ENCODE assay signal across 8 cellular contexts in the genomic region with DNA sequence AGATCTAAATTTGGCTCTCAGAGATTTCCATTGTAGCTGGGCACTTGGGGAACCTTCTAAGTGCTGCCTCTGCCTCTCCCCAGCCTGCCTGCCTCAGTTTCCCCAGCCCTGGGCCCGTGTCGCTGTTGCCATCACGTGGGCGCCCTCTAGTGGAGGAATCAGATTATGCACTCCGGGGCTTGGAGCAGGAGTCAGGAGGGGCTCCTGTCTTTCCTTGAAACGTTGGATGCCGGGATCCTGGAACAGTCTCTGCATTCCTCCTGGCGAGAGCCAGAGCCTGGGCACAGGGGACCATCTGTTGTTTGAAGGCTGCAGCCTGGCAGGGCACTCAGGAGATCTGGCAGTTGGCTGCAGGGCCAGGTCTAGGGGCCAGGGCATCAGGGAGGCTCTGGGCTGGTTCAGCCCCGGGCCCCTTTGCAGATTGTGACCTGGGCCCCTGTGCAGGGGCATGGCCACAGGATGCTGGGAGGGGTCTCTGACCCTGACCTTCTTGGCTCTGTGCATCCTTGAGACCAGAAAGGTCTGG.
DNase-seq lines count a peak whose midpoint lies in the region; ATAC-seq and TF ChIP-seq lines count a peak whose summit lies in the region.

No MANE protein-coding gene starts in this region.

- H3K9me3 ChIP-seq in CD4-positive, alpha-beta T cell (ENCODE audit: control insufficient read depth, low read length) = no peaks in the 10 kb centered on the region
- no peaks in the 10 kb centered on the region for H3K9me3 ChIP-seq in breast epithelium

- intact Hi-C loops in CD4-positive, alpha-beta T cell (cut with DNase I, micrococcal nuclease) = loop anchor here (1.0 to 5.0 kb wide), 3 partner anchors 87 to 127 kb away; no protein-coding TSS in a partner anchor
- intact Hi-C loops in breast epithelium (cut with DNase I; ENCODE audit: low total_unique reads) = no loop called here

- peak; percentile 43 to 67 (median 52) for DNase-seq in CD4-positive, alpha-beta T cell
- peak; percentile 2 for DNase-seq in HS-5 (ENCODE audit: low read depth)
- no peak for DNase-seq in breast epithelium (ENCODE audit: low spot score in 2 of 2)
- DNase-seq in kidney glomerular epithelial cell (lab: John Stamatoyannopoulos, UW) = peak; percentile 23
- DNase-seq in stimulated activated CD4-positive, alpha-beta T cell treated with anti-CD3 and anti-CD28 coated beads, TNF-alpha, amount 100 ng/mL, for 1 hour (ENCODE audit: low read depth in 3 of 3, low spot score in 1 of 3) = peak; percentile 10 to 58 (median 29)
- DNase-seq in NCI-H1930 (lab: John Stamatoyannopoulos, UW) = no peak

- no peak overlapping the region for H3K27ac ChIP-seq in CD4-positive, alpha-beta T cell (ENCODE audit: low read depth, low read length)
- H3K27ac ChIP-seq in VCaP (peak overlapping the region; percentile 34; the same call in 1 of the 2 replicates), breast epithelium (peak overlapping the region in 1 of 2 donors; percentile 21)

- no peak for TF ChIP-seq POLR2A in breast epithelium (IDR thresholded peaks at IDR 0.05)

- H3K4me3 ChIP-seq in breast epithelium = no peak overlapping the region

- peaks cover 11% of the 10 kb centered on the region for H3K4me1 Mint-ChIP-seq in CD4-positive, alpha-beta T cell (ENCODE audit: low read depth)

- ATAC-seq in CD4-positive, alpha-beta T cell (ENCODE audit: poor library complexity) = peak; percentile 52
- no peak for ATAC-seq in GM18873 (IDR thresholded peaks at IDR 0.05; ENCODE audit: low FRiP score, unreplicated experiment)

- no peaks in the 10 kb centered on the region for H3K27me3 Mint-ChIP-seq in CD4-positive, alpha-beta T cell

- POLR2A ChIA-PET in CD4-positive, alpha-beta T cell (lab: Charles Lee) = no interaction called here

- no peak overlapping the region for H3K27ac Mint-ChIP-seq in CD4-positive, alpha-beta T cell

- peak; percentile 97 for TF ChIP-seq CTCF in CD4-positive, alpha-beta T cell (IDR thresholded peaks at IDR 0.05)
- peak; percentile 98 for TF ChIP-seq CTCF in VCaP (conservative IDR thresholded peaks at IDR 0.05)
- peak; percentile 89 to 94 (median 90) for TF ChIP-seq CTCF in breast epithelium (IDR thresholded peaks at IDR 0.05)

- H3K36me3 Mint-ChIP-seq in CD4-positive, alpha-beta T cell (ENCODE audit: low read depth) = no peaks in the 10 kb centered on the region

- peaks cover 13 to 15% of the 10 kb centered on the region in 2 donors for H3K4me1 ChIP-seq in breast epithelium

- H3K27me3 ChIP-seq in CD4-positive, alpha-beta T cell (ENCODE audit: control insufficient read depth, insufficient read depth, low read length) = no peaks in the 10 kb centered on the region
- no peaks in the 10 kb centered on the region for H3K27me3 ChIP-seq in breast epithelium

- CTCF ChIA-PET in CD4-positive, alpha-beta T cell (lab: Charles Lee) = no interaction called here

- no peak overlapping the region for H3K4me3 Mint-ChIP-seq in CD4-positive, alpha-beta T cell

- H3K9me3 Mint-ChIP-seq in CD4-positive, alpha-beta T cell = no peaks in the 10 kb centered on the region

- H3K36me3 ChIP-seq in breast epithelium = no peaks in the 10 kb centered on the region

Comparison
In these comparisons a context has a peak if more than half of its experiments do, and no peak if none do; other contexts are left out.
1. DNase-seq: peak in CD4-positive, alpha-beta T cell (10 of 10), HS-5 (single experiment), kidney glomerular epithelial cell (single experiment) and stimulated activated CD4-positive, alpha-beta T cell treated with anti-CD3 and anti-CD28 coated beads, TNF-alpha, amount 100 ng/mL, for 1 hour (3 of 3); none in breast epithelium (0 of 2) and NCI-H1930 (0 of 2).
2. Peak in every context shown above with its lines, with median percentiles within 50 percentile points of each other: CTCF ChIP-seq.